In genomic region chr10:13001041-13001886, GRCh38 we compare ENCODE assay signal across 8 cellular contexts. TPM values are rescaled to one million over a fixed set of nuclear protein-coding genes. Genes with fewer than 3 reads are reported as not detected.
A peak's percentile ranks its signal among the peaks of the same experiment; 100 is the strongest.
DNase-seq lines count a peak whose midpoint lies in the region; ATAC-seq lines count a peak whose summit lies in the region.

TSS of gene CCDC3 (minus strand) at chr10:13001713. CDS start at chr10:13001570, 143 bp downstream.

- no peak for ATAC-seq in activated naive CD8-positive, alpha-beta T cell treated with anti-CD3 and anti-CD28 coated beads, Interleukin-2, amount 10 ng/mL, durations not matched to agents 7 days and 5 days (ENCODE audit: low read depth)
- ATAC-seq in HG03097 (IDR thresholded peaks at IDR 0.05; ENCODE audit: low FRiP score, unreplicated experiment), result no peak
- ATAC-seq in HG02970 (IDR thresholded peaks at IDR 0.05; ENCODE audit: low FRiP score, unreplicated experiment), result no peak

- peak within 1 kb of the TSS; percentile 45 for H3K4me3 Mint-ChIP-seq in activated naive CD8-positive, alpha-beta T cell treated with anti-CD3 and anti-CD28 coated beads, Interleukin-2, amount 10 ng/mL, durations not matched to agents 7 days and 5 days

- peaks cover 53% of the 10 kb centered on the region for H3K27me3 Mint-ChIP-seq in activated naive CD8-positive, alpha-beta T cell treated with anti-CD3 and anti-CD28 coated beads, Interleukin-2, amount 10 ng/mL, durations not matched to agents 7 days and 5 days

- no peaks in the 10 kb centered on the region for H3K36me3 Mint-ChIP-seq in activated naive CD8-positive, alpha-beta T cell treated with anti-CD3 and anti-CD28 coated beads, Interleukin-2, amount 10 ng/mL, durations not matched to agents 7 days and 5 days

- peaks cover 3% of the 10 kb centered on the region for H3K4me1 Mint-ChIP-seq in activated naive CD8-positive, alpha-beta T cell treated with anti-CD3 and anti-CD28 coated beads, Interleukin-2, amount 10 ng/mL, durations not matched to agents 7 days and 5 days

- no peaks in the 10 kb centered on the region for H3K9me3 Mint-ChIP-seq in activated naive CD8-positive, alpha-beta T cell treated with anti-CD3 and anti-CD28 coated beads, Interleukin-2, amount 10 ng/mL, durations not matched to agents 7 days and 5 days

- POLR2A ChIA-PET in activated naive CD8-positive, alpha-beta T cell treated with anti-CD3 and anti-CD28 coated beads, Interleukin-2, amount 10 ng/mL, durations not matched to agents 7 days and 5 days (lab: Charles Lee), result no interaction called here

- peak; percentile 0 for DNase-seq in stimulated activated CD4-positive, alpha-beta T cell treated with anti-CD3 and anti-CD28 coated beads, Interleukin-12 subunit alpha, Interleukin-12 subunit beta, amount 100 ng/mL, for 4 hours
- no peak for DNase-seq in stimulated activated CD4-positive, alpha-beta T cell treated with anti-CD3 and anti-CD28 coated beads, Interleukin-4, amount 100 ng/mL, for 24 hours
- peak; percentile 31 for DNase-seq in activated naive CD8-positive, alpha-beta T cell treated with anti-CD3 and anti-CD28 coated beads, Interleukin-2, amount 10 ng/mL, durations not matched to agents 7 days and 5 days
- peak; percentile 70 for DNase-seq in iPS-NIHi7 (ENCODE audit: extremely low spot score)
- DNase-seq in stimulated activated CD8-positive, alpha-beta memory T cell treated with anti-CD3 and anti-CD28 coated beads, Interleukin-2, amount 100 ng/mL, for 48 hours (ENCODE audit: low read depth in 2 of 2), result peak; percentile 11 to 17
- DNase-seq in NCI-H2081 treated with DMSO at 0.1 percent for 48 hours (lab: John Stamatoyannopoulos, UW), result no peak

- no peak within 1 kb of the TSS for H3K27ac Mint-ChIP-seq in activated naive CD8-positive, alpha-beta T cell treated with anti-CD3 and anti-CD28 coated beads, Interleukin-2, amount 10 ng/mL, durations not matched to agents 7 days and 5 days

RNA-seq across cellular contexts. Expression of gene CCDC3, which starts in this region (rescaled TPM):
- total RNA-seq in activated naive CD8-positive, alpha-beta T cell treated with anti-CD3 and anti-CD28 coated beads, Interleukin-2, amount 10 ng/mL, durations not matched to agents 7 days and 5 days, result not detected

Comparison
In these comparisons a context has a peak if more than half of its experiments do, and no peak if none do; other contexts are left out.
1. DNase-seq: peak in stimulated activated CD4-positive, alpha-beta T cell treated with anti-CD3 and anti-CD28 coated beads, Interleukin-12 subunit alpha, Interleukin-12 subunit beta, amount 100 ng/mL, for 4 hours (single experiment), iPS-NIHi7 (single experiment) and stimulated activated CD8-positive, alpha-beta memory T cell treated with anti-CD3 and anti-CD28 coated beads, Interleukin-2, amount 100 ng/mL, for 48 hours (2 of 2); none in stimulated activated CD4-positive, alpha-beta T cell treated with anti-CD3 and anti-CD28 coated beads, Interleukin-4, amount 100 ng/mL, for 24 hours (single experiment) and NCI-H2081 treated with DMSO at 0.1 percent for 48 hours (single experiment).
2. Peak in DNase-seq in activated naive CD8-positive, alpha-beta T cell treated with anti-CD3 and anti-CD28 coated beads, Interleukin-2, amount 10 ng/mL, durations not matched to agents 7 days and 5 days; RNA of the gene not detected or under 1 TPM.